In genomic region chr17:44779211-44780025, GRCh38 we compare ENCODE assay signal across 9 cellular contexts. TPM values are rescaled to one million over a fixed set of nuclear protein-coding genes. Genes with fewer than 3 reads are reported as not detected.
DNase-seq lines count a peak whose midpoint lies in the region; ATAC-seq, FAIRE-seq and TF ChIP-seq lines count a peak whose summit lies in the region.
"Had no signal": no experiment of that assay in that cellular context is flagged by ENCODE, and none has a peak within 500 bp of the region (broad histone marks: within the 10 kb centered on the region; RNA-seq: fewer than 3 reads in every experiment).

No MANE protein-coding gene starts in this region.

- H3K27ac Mint-ChIP-seq in neural progenitor cell: peak overlapping the region; percentile 33

- no peaks in the 10 kb centered on the region for H3K9me3 ChIP-seq in neural progenitor cell (ENCODE audit: low read depth)

- CTCF ChIA-PET in RWPE1 (lab: Yijun Ruan, JAX): interaction anchor here (0.6 to 8.0 kb wide), 30 partner anchors 12 to 419 kb away, joined by 3 to 94 read pairs (median 4); partner anchors contain the start of gene GJC1

- H3K4me1 Mint-ChIP-seq in neural progenitor cell: peaks cover 18% of the 10 kb centered on the region

- in situ Hi-C loops in KBM-7 (cut with MboI; ENCODE audit: low pct_unique_long_range_greater_than_20kb, low sequenced_read_pairs): no loop called here

- H3K27me3 ChIP-seq in neural progenitor cell: peaks cover 20% of the 10 kb centered on the region

- H3K79me2 ChIP-seq in neural progenitor cell (ENCODE audit: low read depth): no peaks in the 10 kb centered on the region

- no peaks in the 10 kb centered on the region for H3K36me3 Mint-ChIP-seq in neural progenitor cell

- peaks cover 7% of the 10 kb centered on the region for H3K27me3 Mint-ChIP-seq in neural progenitor cell (ENCODE audit: insufficient read depth, low read depth)

- ATAC-seq in stimulated activated naive CD8-positive, alpha-beta T cell treated with anti-CD3 and anti-CD28 coated beads, Interleukin-15, Interleukin-2, amounts not matched to agents 100 U/mL and 50 U/mL, for 24 hours: peak; percentile 21
- no peak for ATAC-seq in GM21723 (IDR thresholded peaks at IDR 0.05; ENCODE audit: unreplicated experiment)

- peak overlapping the region; percentile 67 for H3K4me3 ChIP-seq in fibroblast of villous mesenchyme (ENCODE audit: low read depth, low read length)
- peak overlapping the region; percentile 60 for H3K4me3 ChIP-seq in neural progenitor cell

- H3F3A ChIP-seq in neural progenitor cell (ENCODE audit: low read depth): peaks cover 16% of the 10 kb centered on the region

- H2AFZ ChIP-seq in neural progenitor cell (replicated peaks): peak overlapping the region; percentile 75

- DNase-seq in D721Med (ENCODE audit: insufficient read length, low spot score) (peak; percentile 80), KBM-7 (peak; percentile 85), RWPE1 (ENCODE audit: low spot score) (peak; percentile 77), fibroblast of villous mesenchyme (ENCODE audit: low read depth) (peak; percentile 71), neural progenitor cell (ENCODE audit: low spot score) (peak; percentile 85)
- DNase-seq in activated effector memory CD4-positive, alpha-beta T cell treated with anti-CD3 and anti-CD28 coated beads, Interleukin-2, amount 50 U/mL, for 16 hours: peak; percentile 94
- peak; percentile 89 for DNase-seq in stimulated activated naive CD8-positive, alpha-beta T cell treated with anti-CD3 and anti-CD28 coated beads, Interleukin-15, Interleukin-2, amounts not matched to agents 100 U/mL and 50 U/mL, for 24 hours

- H3K9me3 Mint-ChIP-seq in neural progenitor cell: no peaks in the 10 kb centered on the region

- peaks cover 17% of the 10 kb centered on the region for H3K4me1 ChIP-seq in neural progenitor cell

- H3K4me3 Mint-ChIP-seq in neural progenitor cell: peak overlapping the region; percentile 46

- H3K27ac ChIP-seq in RWPE1 (peak overlapping the region; percentile 24), neural progenitor cell (no peak overlapping the region)

- no peaks in the 10 kb centered on the region for H4K20me1 ChIP-seq in neural progenitor cell (ENCODE audit: low read depth)

- peak overlapping the region; percentile 81 for H3K4me2 ChIP-seq in neural progenitor cell

- TF ChIP-seq CTCF in D721Med (IDR thresholded peaks at IDR 0.05; ENCODE audit: insufficient read depth, missing control alignments) (peak; percentile 87), RWPE1 (conservative IDR thresholded peaks at IDR 0.05; ENCODE audit: low read depth) (peak; percentile 94), fibroblast of villous mesenchyme (IDR thresholded peaks at IDR 0.05; ENCODE audit: insufficient read depth, low read depth, low read length) (peak; percentile 87), neural progenitor cell (IDR thresholded peaks at IDR 0.05) (peak; percentile 81)

- no peaks in the 10 kb centered on the region for H3K36me3 ChIP-seq in neural progenitor cell

- POLR2A ChIA-PET in RWPE1 (lab: Yijun Ruan, JAX; ENCODE audit: low non-redundant PET): interaction anchor here (0.6 kb wide), 1 partner anchor 52 kb away, joined by 8 read pairs; no protein-coding TSS in a partner anchor

- H3K9ac ChIP-seq in neural progenitor cell: no peak overlapping the region

- no peak for FAIRE-seq in D721Med (lab: Jason Lieb, UNC)
- FAIRE-seq: colon had no signal

RNA-seq across cellular contexts. Expression of gene ADAM11, which starts 20.6 kb away (rescaled TPM):
- total RNA-seq in fibroblast of villous mesenchyme (0.32 and 0.43 TPM in 2 replicates), neural progenitor cell (ENCODE audit: low replicate concordance) (1.4 and 6.9 TPM in 2 replicates)

RNA-seq across cellular contexts. Expression of gene GJC1, which starts 50.7 kb away (rescaled TPM):
- total RNA-seq in fibroblast of villous mesenchyme (30.2 and 40.6 TPM in 2 replicates), neural progenitor cell (ENCODE audit: low replicate concordance) (63.4 and 76.9 TPM in 2 replicates)
